In genomic region chr2:180621366-180621765, GRCh38 we compare ENCODE assay signal across 2 cellular contexts.
TF ChIP-seq lines count a peak whose summit lies in the region.

No MANE protein-coding gene starts in this region.

TF ChIP-seq in HCT116, 20 proteins besides CTCF, POLR2A, EP300 and RAD21 (continued from another document):
- TF ChIP-seq REST (IDR thresholded peaks at IDR 0.05; ENCODE audit: low read depth) (no peak), EGR1 (IDR thresholded peaks at IDR 0.05; ENCODE audit: low read depth) (no peak), EZH2phosphoT487 (IDR thresholded peaks at IDR 0.05; ENCODE audit: borderline replicate concordance) (no peak), ZNF274 (IDR thresholded peaks at IDR 0.05; ENCODE audit: low read depth, low read length) (no peak), ZFX (IDR thresholded peaks at IDR 0.05) (no peak), ATF3 (IDR thresholded peaks at IDR 0.05) (no peak), EZH2 (IDR thresholded peaks at IDR 0.05) (no peak), JUND (IDR thresholded peaks at IDR 0.05) (no peak), TCF7L2 (IDR thresholded peaks at IDR 0.05; ENCODE audit: borderline replicate concordance, extremely low read depth, insufficient read depth, insufficient read length) (no peak), MAX (IDR thresholded peaks at IDR 0.05) (no peak), YY1 (IDR thresholded peaks at IDR 0.05; ENCODE audit: extremely low read depth, insufficient replicate concordance, low read depth, low read length) (no peak), FOSL1 (IDR thresholded peaks at IDR 0.05; ENCODE audit: low read depth) (no peak), SP1 (IDR thresholded peaks at IDR 0.05; ENCODE audit: low read depth) (no peak), SRF (IDR thresholded peaks at IDR 0.05; ENCODE audit: low read depth) (no peak), ELF1 (IDR thresholded peaks at IDR 0.05; ENCODE audit: borderline replicate concordance, low read depth) (no peak), CEBPB (IDR thresholded peaks at IDR 0.05; ENCODE audit: low read depth) (no peak)
- TF ChIP-seq, protein P1, sequence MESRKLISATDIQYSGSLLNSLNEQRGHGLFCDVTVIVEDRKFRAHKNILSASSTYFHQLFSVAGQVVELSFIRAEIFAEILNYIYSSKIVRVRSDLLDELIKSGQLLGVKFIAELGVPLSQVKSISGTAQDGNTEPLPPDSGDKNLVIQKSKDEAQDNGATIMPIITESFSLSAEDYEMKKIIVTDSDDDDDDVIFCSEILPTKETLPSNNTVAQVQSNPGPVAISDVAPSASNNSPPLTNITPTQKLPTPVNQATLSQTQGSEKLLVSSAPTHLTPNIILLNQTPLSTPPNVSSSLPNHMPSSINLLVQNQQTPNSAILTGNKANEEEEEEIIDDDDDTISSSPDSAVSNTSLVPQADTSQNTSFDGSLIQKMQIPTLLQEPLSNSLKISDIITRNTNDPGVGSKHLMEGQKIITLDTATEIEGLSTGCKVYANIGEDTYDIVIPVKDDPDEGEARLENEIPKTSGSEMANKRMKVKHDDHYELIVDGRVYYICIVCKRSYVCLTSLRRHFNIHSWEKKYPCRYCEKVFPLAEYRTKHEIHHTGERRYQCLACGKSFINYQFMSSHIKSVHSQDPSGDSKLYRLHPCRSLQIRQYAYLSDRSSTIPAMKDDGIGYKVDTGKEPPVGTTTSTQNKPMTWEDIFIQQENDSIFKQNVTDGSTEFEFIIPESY (IDR thresholded peaks at IDR 0.05; ENCODE audit: extremely low read depth, insufficient replicate concordance, low read length) = no peak

TF ChIP-seq in SK-N-SH treated with all-trans-retinoic acid at 6 μM for 48 hours, 23 proteins besides CTCF, POLR2A, EP300 and RAD21 (continued from another document):
- TF ChIP-seq TOX (CRISPR knock-in tag; IDR thresholded peaks at IDR 0.05; ENCODE audit: borderline replicate concordance) = peak; percentile 58; the same call in 1 of the 2 replicates
- TF ChIP-seq ISL1 (CRISPR knock-in tag; IDR thresholded peaks at IDR 0.05) = peak; percentile 77
- no peak for TF ChIP-seq GLIS3 (CRISPR knock-in tag; IDR thresholded peaks at IDR 0.05)
- TF ChIP-seq ZFP30 (CRISPR knock-in tag; IDR thresholded peaks at IDR 0.05) = no peak
- TF ChIP-seq, protein P2, sequence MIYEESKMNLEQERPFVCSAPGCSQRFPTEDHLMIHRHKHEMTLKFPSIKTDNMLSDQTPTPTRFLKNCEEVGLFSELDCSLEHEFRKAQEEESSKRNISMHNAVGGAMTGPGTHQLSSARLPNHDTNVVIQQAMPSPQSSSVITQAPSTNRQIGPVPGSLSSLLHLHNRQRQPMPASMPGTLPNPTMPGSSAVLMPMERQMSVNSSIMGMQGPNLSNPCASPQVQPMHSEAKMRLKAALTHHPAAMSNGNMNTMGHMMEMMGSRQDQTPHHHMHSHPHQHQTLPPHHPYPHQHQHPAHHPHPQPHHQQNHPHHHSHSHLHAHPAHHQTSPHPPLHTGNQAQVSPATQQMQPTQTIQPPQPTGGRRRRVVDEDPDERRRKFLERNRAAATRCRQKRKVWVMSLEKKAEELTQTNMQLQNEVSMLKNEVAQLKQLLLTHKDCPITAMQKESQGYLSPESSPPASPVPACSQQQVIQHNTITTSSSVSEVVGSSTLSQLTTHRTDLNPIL (CRISPR knock-in tag; IDR thresholded peaks at IDR 0.05; ENCODE audit: low read depth) = no peak
- no peak for TF ChIP-seq BACH2 (CRISPR knock-in tag; IDR thresholded peaks at IDR 0.05; ENCODE audit: borderline replicate concordance)
- TF ChIP-seq ZNF70 (CRISPR knock-in tag; IDR thresholded peaks at IDR 0.05) = no peak
- 0 out of 2 replicates have a peak, but pooled peaks have one; percentile 40 for TF ChIP-seq ZC3H10 (CRISPR knock-in tag; IDR thresholded peaks at IDR 0.05)
